ENCODE assay signal across 26 cellular contexts in the genomic region with DNA sequence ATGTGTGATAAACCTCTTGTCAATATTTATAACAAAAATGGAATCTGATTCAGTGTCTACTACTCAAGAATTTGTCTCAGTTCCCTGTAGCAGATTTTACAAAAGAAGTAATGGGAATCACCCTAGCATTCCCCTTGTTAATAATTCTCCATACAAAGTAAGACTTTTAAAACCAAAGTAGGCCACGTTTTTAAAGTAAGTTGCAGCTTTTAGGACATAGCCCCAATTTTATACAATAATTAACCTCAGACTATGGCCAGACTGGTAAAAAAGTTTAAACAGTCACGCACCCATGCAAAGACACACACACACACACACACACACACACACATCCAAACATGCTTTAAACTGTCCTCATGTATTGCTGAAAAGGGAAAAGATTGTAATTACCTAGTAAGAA.
DNase-seq lines count a peak whose midpoint lies in the region; ATAC-seq and TF ChIP-seq lines count a peak whose summit lies in the region.
"Had no signal": no experiment of that assay in that cellular context is flagged by ENCODE, and none has a peak within 500 bp of the region (broad histone marks: within the 10 kb centered on the region; RNA-seq: fewer than 3 reads in every experiment).

No MANE protein-coding gene starts in this region.

- H3K36me3 Mint-ChIP-seq in activated B cell treated with CpG ODN at 0.5 μM for 24 hours (ENCODE audit: low read depth): no peaks in the 10 kb centered on the region
- H3K36me3 Mint-ChIP-seq: CD8-positive, alpha-beta memory T cell had no signal

- peaks cover 49% of the 10 kb centered on the region for H3K4me1 Mint-ChIP-seq in activated B cell treated with CpG ODN at 0.5 μM for 24 hours
- H3K4me1 Mint-ChIP-seq: activated CD4-positive, alpha-beta T cell treated with anti-CD3 and anti-CD28 coated beads for 36 hours; CD8-positive, alpha-beta memory T cell had no signal

- intact Hi-C loops in activated B cell treated with CpG ODN at 0.5 μM for 24 hours (cut with micrococcal nuclease) (loop anchor here (1.0 to 10.0 kb wide), 3 partner anchors 9 to 505 kb away; no protein-coding TSS in a partner anchor), posterior cingulate gyrus (cut with DNase I) (no loop called here)

- H3K4me3 Mint-ChIP-seq in activated B cell treated with CpG ODN at 0.5 μM for 24 hours: no peak overlapping the region
- H3K4me3 Mint-ChIP-seq: activated CD4-positive, alpha-beta T cell treated with anti-CD3 and anti-CD28 coated beads for 36 hours; CD8-positive, alpha-beta memory T cell had no signal

- no peaks in the 10 kb centered on the region for H3K27me3 Mint-ChIP-seq in activated B cell treated with CpG ODN at 0.5 μM for 24 hours
- H3K27me3 Mint-ChIP-seq: activated CD4-positive, alpha-beta T cell treated with anti-CD3 and anti-CD28 coated beads for 36 hours; CD8-positive, alpha-beta memory T cell had no signal

- POLR2A ChIA-PET in activated B cell treated with CpG ODN at 0.5 μM for 24 hours (lab: Charles Lee): interaction anchor here (1.2 kb wide), 1 partner anchor 20 kb away, joined by 12 read pairs; no protein-coding TSS in a partner anchor

- CTCF ChIA-PET in activated B cell treated with CpG ODN at 0.5 μM for 24 hours (lab: Charles Lee): interaction anchor here (0.9 to 1.0 kb wide), 2 partner anchors 20 to 21 kb away, joined by 3 read pairs; no protein-coding TSS in a partner anchor

- H3K27ac Mint-ChIP-seq in activated B cell treated with CpG ODN at 0.5 μM for 24 hours: peak overlapping the region; percentile 51
- H3K27ac Mint-ChIP-seq: activated CD4-positive, alpha-beta T cell treated with anti-CD3 and anti-CD28 coated beads for 36 hours; CD8-positive, alpha-beta memory T cell had no signal

- no peaks in the 10 kb centered on the region for H3K9me3 Mint-ChIP-seq in activated B cell treated with CpG ODN at 0.5 μM for 24 hours

- ATAC-seq in GM18498 (IDR thresholded peaks at IDR 0.05; ENCODE audit: unreplicated experiment) (peak; percentile 51), GM19397 (IDR thresholded peaks at IDR 0.05; ENCODE audit: unreplicated experiment) (peak; percentile 43), HG02798 (IDR thresholded peaks at IDR 0.05; ENCODE audit: poor library complexity, unreplicated experiment) (peak; percentile 40), activated B cell treated with CpG ODN at 0.5 μM for 24 hours (ENCODE audit: low read depth) (peak; percentile 13)
- ATAC-seq: activated CD4-positive, alpha-beta T cell treated with anti-CD3 and anti-CD28 coated beads for 36 hours; left colon; pancreas; Right ventricle myocardium inferior; sciatic nerve had no signal

- no peak for TF ChIP-seq CTCF in activated B cell treated with CpG ODN at 0.5 μM for 24 hours (IDR thresholded peaks at IDR 0.05)

- no peak for DNase-seq in activated B cell treated with CpG ODN at 0.5 μM for 24 hours
- DNase-seq in posterior cingulate gyrus: no peak
- no peak for DNase-seq in SIG-M5 treated with dmso at 0.1 percent for 504 hours (lab: John Stamatoyannopoulos, UW; ENCODE audit: unreplicated experiment)
- no peak for DNase-seq in cerebellar nuclear complex (lab: John Stamatoyannopoulos, UW)
- DNase-seq in NCI-H1436 treated with DMSO at 0.1 percent for 48 hours (lab: John Stamatoyannopoulos, UW): no peak
- DNase-seq: 8988T; activated CD4-positive, alpha-beta T cell treated with anti-CD3 and anti-CD28 coated beads for 36 hours; activated naive CD4-positive, alpha-beta T cell treated with anti-CD3 and anti-CD28 coated beads, Interleukin-2, amount 50 U/mL, for 16 hours; activated T-cell treated with anti-CD3 and anti-CD28 coated beads, Interleukin-2, amount 50 U/mL, for 48 hours; anterior cingulate cortex; CD8-positive, alpha-beta memory T cell; DMS53; GDM1; KG1; left colon; mesendoderm; NCI-H1930; NCI-H2227 treated with DMSO at 0.1 percent for 48 hours; NCI-H748 treated with DMSO at 0.1 percent for 48 hours; pancreas; trophoblast cell had no signal
